2 cellular contexts compared by ENCODE assay signal in the genomic region with DNA sequence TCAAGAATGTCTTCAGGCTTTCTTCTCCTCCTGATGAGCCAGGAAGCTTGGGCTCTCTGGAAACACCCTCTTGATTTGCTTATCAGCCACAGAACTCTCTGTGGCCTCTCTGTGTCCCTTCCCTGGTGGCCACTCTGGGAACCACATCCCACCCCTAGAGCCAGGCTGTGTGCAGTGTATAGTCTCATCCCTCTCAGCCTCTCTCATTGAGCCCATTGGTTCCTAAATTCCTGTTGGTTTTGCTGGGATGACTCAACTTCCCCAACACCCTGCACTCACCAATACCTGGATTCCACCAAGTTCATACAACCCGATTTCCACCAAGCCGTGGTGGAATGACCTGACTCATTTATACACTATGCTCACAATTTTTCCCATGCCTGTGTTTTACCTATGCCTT.
TF ChIP-seq lines count a peak whose summit lies in the region.

No MANE protein-coding gene starts in this region.

TF ChIP-seq in HepG2, 621 proteins besides CTCF, POLR2A, EP300 and RAD21 (continued from another document):
- TF ChIP-seq, protein P1, sequence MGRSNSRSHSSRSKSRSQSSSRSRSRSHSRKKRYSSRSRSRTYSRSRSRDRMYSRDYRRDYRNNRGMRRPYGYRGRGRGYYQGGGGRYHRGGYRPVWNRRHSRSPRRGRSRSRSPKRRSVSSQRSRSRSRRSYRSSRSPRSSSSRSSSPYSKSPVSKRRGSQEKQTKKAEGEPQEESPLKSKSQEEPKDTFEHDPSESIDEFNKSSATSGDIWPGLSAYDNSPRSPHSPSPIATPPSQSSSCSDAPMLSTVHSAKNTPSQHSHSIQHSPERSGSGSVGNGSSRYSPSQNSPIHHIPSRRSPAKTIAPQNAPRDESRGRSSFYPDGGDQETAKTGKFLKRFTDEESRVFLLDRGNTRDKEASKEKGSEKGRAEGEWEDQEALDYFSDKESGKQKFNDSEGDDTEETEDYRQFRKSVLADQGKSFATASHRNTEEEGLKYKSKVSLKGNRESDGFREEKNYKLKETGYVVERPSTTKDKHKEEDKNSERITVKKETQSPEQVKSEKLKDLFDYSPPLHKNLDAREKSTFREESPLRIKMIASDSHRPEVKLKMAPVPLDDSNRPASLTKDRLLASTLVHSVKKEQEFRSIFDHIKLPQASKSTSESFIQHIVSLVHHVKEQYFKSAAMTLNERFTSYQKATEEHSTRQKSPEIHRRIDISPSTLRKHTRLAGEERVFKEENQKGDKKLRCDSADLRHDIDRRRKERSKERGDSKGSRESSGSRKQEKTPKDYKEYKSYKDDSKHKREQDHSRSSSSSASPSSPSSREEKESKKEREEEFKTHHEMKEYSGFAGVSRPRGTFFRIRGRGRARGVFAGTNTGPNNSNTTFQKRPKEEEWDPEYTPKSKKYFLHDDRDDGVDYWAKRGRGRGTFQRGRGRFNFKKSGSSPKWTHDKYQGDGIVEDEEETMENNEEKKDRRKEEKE (IDR thresholded peaks at IDR 0.05) = no peak
- no peak for TF ChIP-seq CBFB (CRISPR knock-in tag; IDR thresholded peaks at IDR 0.05)
- TF ChIP-seq RARA (CRISPR knock-in tag; IDR thresholded peaks at IDR 0.05) = no peak
- no peak for TF ChIP-seq MIXL1 (CRISPR knock-in tag; IDR thresholded peaks at IDR 0.05)
- no peak for TF ChIP-seq TEF (CRISPR knock-in tag; IDR thresholded peaks at IDR 0.05)
- TF ChIP-seq ZNF101 (CRISPR knock-in tag; IDR thresholded peaks at IDR 0.05; ENCODE audit: borderline replicate concordance, low read depth) = no peak

TF ChIP-seq in SK-N-SH treated with all-trans-retinoic acid at 6 μM for 48 hours, 23 proteins besides CTCF, POLR2A, EP300 and RAD21 (continued from another document):
- no peak for TF ChIP-seq ZNF565 (CRISPR knock-in tag; conservative IDR thresholded peaks at IDR 0.05; ENCODE audit: low read depth)
- TF ChIP-seq, protein P2, sequence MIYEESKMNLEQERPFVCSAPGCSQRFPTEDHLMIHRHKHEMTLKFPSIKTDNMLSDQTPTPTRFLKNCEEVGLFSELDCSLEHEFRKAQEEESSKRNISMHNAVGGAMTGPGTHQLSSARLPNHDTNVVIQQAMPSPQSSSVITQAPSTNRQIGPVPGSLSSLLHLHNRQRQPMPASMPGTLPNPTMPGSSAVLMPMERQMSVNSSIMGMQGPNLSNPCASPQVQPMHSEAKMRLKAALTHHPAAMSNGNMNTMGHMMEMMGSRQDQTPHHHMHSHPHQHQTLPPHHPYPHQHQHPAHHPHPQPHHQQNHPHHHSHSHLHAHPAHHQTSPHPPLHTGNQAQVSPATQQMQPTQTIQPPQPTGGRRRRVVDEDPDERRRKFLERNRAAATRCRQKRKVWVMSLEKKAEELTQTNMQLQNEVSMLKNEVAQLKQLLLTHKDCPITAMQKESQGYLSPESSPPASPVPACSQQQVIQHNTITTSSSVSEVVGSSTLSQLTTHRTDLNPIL (CRISPR knock-in tag; IDR thresholded peaks at IDR 0.05; ENCODE audit: low read depth) = no peak
- no peak for TF ChIP-seq BACH2 (CRISPR knock-in tag; IDR thresholded peaks at IDR 0.05; ENCODE audit: borderline replicate concordance)
TF ChIP-seq in SK-N-SH treated with all-trans-retinoic acid at 6 μM for 48 hours: peak in this region for 0.
